Comparison of ENCODE assay signal across 7 cellular contexts in genomic region chr7:76292911-76293310, GRCh38. TPM values are rescaled to one million over a fixed set of nuclear protein-coding genes. Genes with fewer than 3 reads are reported as not detected.
DNase-seq lines count a peak whose midpoint lies in the region; ATAC-seq and TF ChIP-seq lines count a peak whose summit lies in the region.
"Not testable (repeated sequence)": the region's sequence is repeated elsewhere in the genome, so short reads cannot be mapped to it uniquely, and the experiment has no call there.

No MANE protein-coding gene starts in this region.

- intact Hi-C loops in ascending aorta (cut with DNase I) (loop anchor here (10.0 kb wide), 1 partner anchor 418 kb away; the partner anchor contains the start of gene RHBDD2), right cardiac atrium (cut with DNase I) (loop anchor here in 1 of 4 donors (1.0 to 5.0 kb wide), 2 partner anchors 21 to 116 kb away; no protein-coding TSS in a partner anchor)

- not testable (repeated sequence) for H3K36me3 Mint-ChIP-seq in HFFc6 (ENCODE audit: low read depth); endothelial cell (ENCODE audit: low read depth, unreplicated experiment)

- not testable (repeated sequence) for H3K9me3 Mint-ChIP-seq in HFFc6; endothelial cell (ENCODE audit: unreplicated experiment)

- H3K4me3 ChIP-seq in ascending aorta: peak overlapping the region in 1 of 2 donors; percentile 59
- not testable (repeated sequence) for H3K4me3 ChIP-seq in right cardiac atrium (ENCODE audit: low read length); muscle layer of colon (ENCODE audit: low read depth in 1 of 2, low read length in 2 of 2); skeletal muscle tissue (ENCODE audit: low read length in 3 of 3); thymus (ENCODE audit: low read length)

- not testable (repeated sequence) for H3K36me3 ChIP-seq in ascending aorta; muscle layer of colon (ENCODE audit: insufficient read depth, low read length); skeletal muscle tissue (ENCODE audit: control insufficient read depth in 3 of 3, insufficient read depth in 3 of 3, low read length in 3 of 3); thymus (ENCODE audit: control insufficient read depth, insufficient read depth)

- H3K27ac Mint-ChIP-seq in HFFc6: peak overlapping the region; percentile 97; the same call in 1 of the 2 replicates
- H3K27ac Mint-ChIP-seq in endothelial cell (ENCODE audit: unreplicated experiment): peak overlapping the region; percentile 98

- ATAC-seq in right cardiac atrium: not testable (repeated sequence)

- not testable (repeated sequence) for DNase-seq in HFFc6; ascending aorta (ENCODE audit: low spot score in 2 of 2); endothelial cell (ENCODE audit: low spot score)
- DNase-seq in right cardiac atrium: peak in 1 of 3 donors; percentile 53

- not testable (repeated sequence) for TF ChIP-seq CTCF in HFFc6 (IDR thresholded peaks at IDR 0.05); ascending aorta (IDR thresholded peaks at IDR 0.05); endothelial cell (IDR thresholded peaks at IDR 0.05; ENCODE audit: unreplicated experiment)

- H3K27ac ChIP-seq in ascending aorta: peak overlapping the region; percentile 93 to 99
- H3K27ac ChIP-seq in right cardiac atrium (ENCODE audit: low read length): peak overlapping the region; percentile 97
- H3K27ac ChIP-seq in muscle layer of colon (ENCODE audit: low read depth, low read length): peak overlapping the region; percentile 99
- H3K27ac ChIP-seq in skeletal muscle tissue (ENCODE audit: low read depth, low read length): peak overlapping the region; percentile 97
- H3K27ac ChIP-seq in thymus (ENCODE audit: low read depth): peak overlapping the region; percentile 54

- 88% methylated on average over 5 of the region's 5 CpGs for WGBS in right cardiac atrium
- WGBS in thymus: 94% methylated on average over 5 of the region's 5 CpGs

- peak overlapping the region; percentile 27 for H3K9ac ChIP-seq in muscle layer of colon (ENCODE audit: low read length)
- H3K9ac ChIP-seq in skeletal muscle tissue (ENCODE audit: low read depth in 1 of 3, low read length in 3 of 3): not testable (repeated sequence)

- not testable (repeated sequence) for H3K4me3 Mint-ChIP-seq in HFFc6
- peak overlapping the region; percentile 47 for H3K4me3 Mint-ChIP-seq in endothelial cell (ENCODE audit: unreplicated experiment)

- H3K27me3 ChIP-seq in ascending aorta; right cardiac atrium (ENCODE audit: control insufficient read depth, insufficient read depth); muscle layer of colon (ENCODE audit: control insufficient read depth in 1 of 2, insufficient read depth in 2 of 2, low read length in 2 of 2); skeletal muscle tissue (ENCODE audit: control insufficient read depth in 3 of 3, insufficient read depth in 3 of 3, low read length in 3 of 3); thymus (ENCODE audit: control insufficient read depth, insufficient read depth): not testable (repeated sequence)

- peaks cover 27 to 40% of the 10 kb centered on the region in 2 donors for H3K4me1 ChIP-seq in ascending aorta
- H3K4me1 ChIP-seq in right cardiac atrium (ENCODE audit: control insufficient read depth, insufficient read depth, low read length): peaks cover 17% of the 10 kb centered on the region
- peaks cover 37% of the 10 kb centered on the region for H3K4me1 ChIP-seq in muscle layer of colon (ENCODE audit: insufficient read depth, low read length)
- H3K4me1 ChIP-seq in skeletal muscle tissue (ENCODE audit: control insufficient read depth in 3 of 3, insufficient read depth in 3 of 3, low read length in 3 of 3): peaks cover 36 to 56% (median 44%) of the 10 kb centered on the region in 3 donors
- H3K4me1 ChIP-seq in thymus (ENCODE audit: control insufficient read depth, insufficient read depth, low read length): peaks cover 13% of the 10 kb centered on the region

- not testable (repeated sequence) for H3K27me3 Mint-ChIP-seq in HFFc6 (ENCODE audit: insufficient read depth)
- peaks cover 16% of the 10 kb centered on the region for H3K27me3 Mint-ChIP-seq in endothelial cell (ENCODE audit: unreplicated experiment)

- H3K4me1 Mint-ChIP-seq in HFFc6 (ENCODE audit: low read depth) (peaks cover 61% of the 10 kb centered on the region), endothelial cell (ENCODE audit: unreplicated experiment) (peaks cover 45% of the 10 kb centered on the region)

- H3K9me3 ChIP-seq in ascending aorta; right cardiac atrium (ENCODE audit: control insufficient read depth, low read length); muscle layer of colon (ENCODE audit: low read length); skeletal muscle tissue (ENCODE audit: control insufficient read depth in 3 of 3, low read length in 3 of 3); thymus (ENCODE audit: control insufficient read depth): not testable (repeated sequence)

RNA-seq across cellular contexts. Expression of gene HSPB1, which starts 9.6 kb away (rescaled TPM):
- 1,000 to 10,000 TPM; 1,016 to 1,211 (median 1,126) TPM for total RNA-seq in HFFc6 (2021; fragmentation: NEBNext Ultra II Directional; extraction: Animal tissue kit (Norgen Biotek cat#: 25700))
- total RNA-seq in ascending aorta (3,584 TPM), endothelial cell (ENCODE audit: unreplicated experiment) (581 TPM), right cardiac atrium (1,000 to 10,000 TPM; 1,069 to 1,850 (median 1,464) TPM), skeletal muscle tissue (80.4 TPM)
- polyA plus RNA-seq in right cardiac atrium (2,464 TPM), thymus (1,040 TPM)
